Comparison of ENCODE assay signal across 2 cellular contexts in genomic region chr1:245074898-245075297, GRCh38.
TF ChIP-seq lines count a peak whose summit lies in the region.

No MANE protein-coding gene starts in this region.

TF ChIP-seq in GM23338, 12 proteins besides CTCF, POLR2A, EP300 and RAD21:
- TF ChIP-seq EZH2 (IDR thresholded peaks at IDR 0.05; ENCODE audit: low read depth, unreplicated experiment) (no peak), CREB1 (CRISPR knock-in tag; IDR thresholded peaks at IDR 0.05; ENCODE audit: low read depth) (no peak), ZNF331 (CRISPR knock-in tag; IDR thresholded peaks at IDR 0.05; ENCODE audit: low read depth) (no peak), NANOG (IDR thresholded peaks at IDR 0.05; ENCODE audit: borderline replicate concordance) (no peak), POLR2AphosphoS5 (IDR thresholded peaks at IDR 0.05; ENCODE audit: low read depth) (no peak), EZH2phosphoT487 (IDR thresholded peaks at IDR 0.05; ENCODE audit: unreplicated experiment) (no peak), JUNB (IDR thresholded peaks at IDR 0.05; ENCODE audit: unreplicated experiment) (no peak), ZNF114 (CRISPR knock-in tag; IDR thresholded peaks at IDR 0.05) (no peak)
- TF ChIP-seq, protein P1, sequence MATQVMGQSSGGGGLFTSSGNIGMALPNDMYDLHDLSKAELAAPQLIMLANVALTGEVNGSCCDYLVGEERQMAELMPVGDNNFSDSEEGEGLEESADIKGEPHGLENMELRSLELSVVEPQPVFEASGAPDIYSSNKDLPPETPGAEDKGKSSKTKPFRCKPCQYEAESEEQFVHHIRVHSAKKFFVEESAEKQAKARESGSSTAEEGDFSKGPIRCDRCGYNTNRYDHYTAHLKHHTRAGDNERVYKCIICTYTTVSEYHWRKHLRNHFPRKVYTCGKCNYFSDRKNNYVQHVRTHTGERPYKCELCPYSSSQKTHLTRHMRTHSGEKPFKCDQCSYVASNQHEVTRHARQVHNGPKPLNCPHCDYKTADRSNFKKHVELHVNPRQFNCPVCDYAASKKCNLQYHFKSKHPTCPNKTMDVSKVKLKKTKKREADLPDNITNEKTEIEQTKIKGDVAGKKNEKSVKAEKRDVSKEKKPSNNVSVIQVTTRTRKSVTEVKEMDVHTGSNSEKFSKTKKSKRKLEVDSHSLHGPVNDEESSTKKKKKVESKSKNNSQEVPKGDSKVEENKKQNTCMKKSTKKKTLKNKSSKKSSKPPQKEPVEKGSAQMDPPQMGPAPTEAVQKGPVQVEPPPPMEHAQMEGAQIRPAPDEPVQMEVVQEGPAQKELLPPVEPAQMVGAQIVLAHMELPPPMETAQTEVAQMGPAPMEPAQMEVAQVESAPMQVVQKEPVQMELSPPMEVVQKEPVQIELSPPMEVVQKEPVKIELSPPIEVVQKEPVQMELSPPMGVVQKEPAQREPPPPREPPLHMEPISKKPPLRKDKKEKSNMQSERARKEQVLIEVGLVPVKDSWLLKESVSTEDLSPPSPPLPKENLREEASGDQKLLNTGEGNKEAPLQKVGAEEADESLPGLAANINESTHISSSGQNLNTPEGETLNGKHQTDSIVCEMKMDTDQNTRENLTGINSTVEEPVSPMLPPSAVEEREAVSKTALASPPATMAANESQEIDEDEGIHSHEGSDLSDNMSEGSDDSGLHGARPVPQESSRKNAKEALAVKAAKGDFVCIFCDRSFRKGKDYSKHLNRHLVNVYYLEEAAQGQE (IDR thresholded peaks at IDR 0.05; ENCODE audit: unreplicated experiment), result no peak
- TF ChIP-seq, protein P2, sequence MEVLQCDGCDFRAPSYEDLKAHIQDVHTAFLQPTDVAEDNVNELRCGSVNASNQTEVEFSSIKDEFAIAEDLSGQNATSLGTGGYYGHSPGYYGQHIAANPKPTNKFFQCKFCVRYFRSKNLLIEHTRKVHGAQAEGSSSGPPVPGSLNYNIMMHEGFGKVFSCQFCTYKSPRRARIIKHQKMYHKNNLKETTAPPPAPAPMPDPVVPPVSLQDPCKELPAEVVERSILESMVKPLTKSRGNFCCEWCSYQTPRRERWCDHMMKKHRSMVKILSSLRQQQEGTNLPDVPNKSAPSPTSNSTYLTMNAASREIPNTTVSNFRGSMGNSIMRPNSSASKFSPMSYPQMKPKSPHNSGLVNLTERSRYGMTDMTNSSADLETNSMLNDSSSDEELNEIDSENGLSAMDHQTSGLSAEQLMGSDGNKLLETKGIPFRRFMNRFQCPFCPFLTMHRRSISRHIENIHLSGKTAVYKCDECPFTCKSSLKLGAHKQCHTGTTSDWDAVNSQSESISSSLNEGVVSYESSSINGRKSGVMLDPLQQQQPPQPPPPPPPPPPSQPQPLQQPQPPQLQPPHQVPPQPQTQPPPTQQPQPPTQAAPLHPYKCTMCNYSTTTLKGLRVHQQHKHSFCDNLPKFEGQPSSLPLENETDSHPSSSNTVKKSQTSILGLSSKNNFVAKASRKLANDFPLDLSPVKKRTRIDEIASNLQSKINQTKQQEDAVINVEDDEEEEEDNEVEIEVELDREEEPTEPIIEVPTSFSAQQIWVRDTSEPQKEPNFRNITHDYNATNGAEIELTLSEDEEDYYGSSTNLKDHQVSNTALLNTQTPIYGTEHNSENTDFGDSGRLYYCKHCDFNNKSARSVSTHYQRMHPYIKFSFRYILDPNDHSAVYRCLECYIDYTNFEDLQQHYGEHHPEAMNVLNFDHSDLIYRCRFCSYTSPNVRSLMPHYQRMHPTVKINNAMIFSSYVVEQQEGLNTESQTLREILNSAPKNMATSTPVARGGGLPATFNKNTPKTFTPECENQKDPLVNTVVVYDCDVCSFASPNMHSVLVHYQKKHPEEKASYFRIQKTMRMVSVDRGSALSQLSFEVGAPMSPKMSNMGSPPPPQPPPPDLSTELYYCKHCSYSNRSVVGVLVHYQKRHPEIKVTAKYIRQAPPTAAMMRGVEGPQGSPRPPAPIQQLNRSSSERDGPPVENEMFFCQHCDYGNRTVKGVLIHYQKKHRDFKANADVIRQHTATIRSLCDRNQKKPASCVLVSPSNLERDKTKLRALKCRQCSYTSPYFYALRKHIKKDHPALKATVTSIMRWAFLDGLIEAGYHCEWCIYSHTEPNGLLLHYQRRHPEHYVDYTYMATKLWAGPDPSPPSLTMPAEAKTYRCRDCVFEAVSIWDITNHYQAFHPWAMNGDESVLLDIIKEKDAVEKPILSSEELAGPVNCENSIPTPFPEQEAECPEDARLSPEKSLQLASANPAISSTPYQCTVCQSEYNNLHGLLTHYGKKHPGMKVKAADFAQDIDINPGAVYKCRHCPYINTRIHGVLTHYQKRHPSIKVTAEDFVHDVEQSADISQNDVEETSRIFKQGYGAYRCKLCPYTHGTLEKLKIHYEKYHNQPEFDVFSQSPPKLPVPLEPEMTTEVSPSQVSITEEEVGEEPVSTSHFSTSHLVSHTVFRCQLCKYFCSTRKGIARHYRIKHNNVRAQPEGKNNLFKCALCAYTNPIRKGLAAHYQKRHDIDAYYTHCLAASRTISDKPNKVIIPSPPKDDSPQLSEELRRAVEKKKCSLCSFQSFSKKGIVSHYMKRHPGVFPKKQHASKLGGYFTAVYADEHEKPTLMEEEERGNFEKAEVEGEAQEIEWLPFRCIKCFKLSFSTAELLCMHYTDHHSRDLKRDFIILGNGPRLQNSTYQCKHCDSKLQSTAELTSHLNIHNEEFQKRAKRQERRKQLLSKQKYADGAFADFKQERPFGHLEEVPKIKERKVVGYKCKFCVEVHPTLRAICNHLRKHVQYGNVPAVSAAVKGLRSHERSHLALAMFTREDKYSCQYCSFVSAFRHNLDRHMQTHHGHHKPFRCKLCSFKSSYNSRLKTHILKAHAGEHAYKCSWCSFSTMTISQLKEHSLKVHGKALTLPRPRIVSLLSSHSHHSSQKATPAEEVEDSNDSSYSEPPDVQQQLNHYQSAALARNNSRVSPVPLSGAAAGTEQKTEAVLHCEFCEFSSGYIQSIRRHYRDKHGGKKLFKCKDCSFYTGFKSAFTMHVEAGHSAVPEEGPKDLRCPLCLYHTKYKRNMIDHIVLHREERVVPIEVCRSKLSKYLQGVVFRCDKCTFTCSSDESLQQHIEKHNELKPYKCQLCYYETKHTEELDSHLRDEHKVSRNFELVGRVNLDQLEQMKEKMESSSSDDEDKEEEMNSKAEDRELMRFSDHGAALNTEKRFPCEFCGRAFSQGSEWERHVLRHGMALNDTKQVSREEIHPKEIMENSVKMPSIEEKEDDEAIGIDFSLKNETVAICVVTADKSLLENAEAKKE (CRISPR knock-in tag; IDR thresholded peaks at IDR 0.05), result no peak

TF ChIP-seq in IMR-90, 13 proteins besides CTCF, POLR2A, EP300 and RAD21:
- no peak for TF ChIP-seq USF2 (IDR thresholded peaks at IDR 0.05; ENCODE audit: low read depth, low read length)
- TF ChIP-seq MXI1 (IDR thresholded peaks at IDR 0.05; ENCODE audit: borderline replicate concordance, low read depth, low read length), result no peak
- TF ChIP-seq RFX5 (IDR thresholded peaks at IDR 0.05; ENCODE audit: low read depth, low read length), result no peak
- TF ChIP-seq FOS (IDR thresholded peaks at IDR 0.05; ENCODE audit: low read depth, low read length), result no peak
- no peak for TF ChIP-seq SMC3 (IDR thresholded peaks at IDR 0.05; ENCODE audit: low read depth, low read length)
- TF ChIP-seq MAFK (IDR thresholded peaks at IDR 0.05; ENCODE audit: low read depth, low read length), result no peak
